ENCODE assay signal across 9 cellular contexts in genomic region chr2:231399853-231400667, GRCh38. TPM values are rescaled to one million over a fixed set of nuclear protein-coding genes. Genes with fewer than 3 reads are reported as not detected.
A peak's percentile ranks its signal among the peaks of the same experiment; 100 is the strongest.
DNase-seq lines count a peak whose midpoint lies in the region; ATAC-seq, FAIRE-seq and TF ChIP-seq lines count a peak whose summit lies in the region.
"Had no signal": no experiment of that assay in that cellular context is flagged by ENCODE, and none has a peak within 500 bp of the region (broad histone marks: within the 10 kb centered on the region; RNA-seq: fewer than 3 reads in every experiment).

No MANE protein-coding gene starts in this region.

- no peaks in the 10 kb centered on the region for H4K20me1 ChIP-seq in PC-9 (ENCODE audit: insufficient read depth)

- H3K36me3 Mint-ChIP-seq in Calu3 (ENCODE audit: insufficient read depth, unreplicated experiment): peaks cover 22% of the 10 kb centered on the region

- H3K27ac Mint-ChIP-seq in Calu3 (ENCODE audit: unreplicated experiment): no peak overlapping the region

- H3K27me3 ChIP-seq in PC-9 (ENCODE audit: insufficient read depth, low read depth) (no peaks in the 10 kb centered on the region), pancreas (no peaks in the 10 kb centered on the region)

- no peaks in the 10 kb centered on the region for H3K9me2 ChIP-seq in PC-9 (ENCODE audit: insufficient read depth)

- peaks cover 14% of the 10 kb centered on the region for H3K27me3 Mint-ChIP-seq in Calu3 (ENCODE audit: unreplicated experiment)

- TF ChIP-seq CTCF in Calu3 (IDR thresholded peaks at IDR 0.05; ENCODE audit: unreplicated experiment) (no peak), PC-9 (conservative IDR thresholded peaks at IDR 0.05) (peak; percentile 47; the same call in 1 of the 2 replicates), fibroblast of villous mesenchyme (IDR thresholded peaks at IDR 0.05; ENCODE audit: insufficient read depth, low read depth, low read length) (peak; percentile 15), pancreas (IDR thresholded peaks at IDR 0.05) (no peak), GM10248 (IDR thresholded peaks at IDR 0.05; ENCODE audit: control extremely low read depth, extremely low read depth, low read depth, missing control alignments) (no peak)

- no peak overlapping the region for H3K4me3 Mint-ChIP-seq in Calu3 (ENCODE audit: low read depth, unreplicated experiment)

- H3K27ac ChIP-seq in PC-9: peak overlapping the region; percentile 76
- peak overlapping the region; percentile 63 to 90 (median 70) for H3K27ac ChIP-seq in pancreas
- H3K27ac ChIP-seq: neutrophil had no signal

- WGBS in pancreas, 2 donors: 14 to 16% methylated on average over 11 to 12 of the region's 12 CpGs

- CTCF ChIA-PET in Calu3 (lab: Charles Lee): interaction anchor here (0.6 to 1.8 kb wide), 11 partner anchors 9 to 470 kb away, joined by 3 to 20 read pairs (median 3); no protein-coding TSS in a partner anchor
- CTCF ChIA-PET in PC-9 (lab: Charles Lee): interaction anchor here (0.6 to 1.6 kb wide), 12 partner anchors 14 to 978 kb away, joined by 3 to 12 read pairs (median 4); no protein-coding TSS in a partner anchor
- CTCF ChIA-PET in GM10248 (lab: Yijun Ruan, JAX): interaction anchor here (0.7 to 2.6 kb wide), 15 partner anchors 8 to 399 kb away, joined by 3 to 22 read pairs (median 5); no protein-coding TSS in a partner anchor

- H3K9me3 Mint-ChIP-seq in Calu3 (ENCODE audit: low read depth, unreplicated experiment): no peaks in the 10 kb centered on the region

- H3K36me3 ChIP-seq in PC-9 (ENCODE audit: low read depth) (no peaks in the 10 kb centered on the region), pancreas (peaks cover 0 to 15% (median 0%) of the 10 kb centered on the region in 3 donors)

- peaks cover 46% of the 10 kb centered on the region for H3K4me1 Mint-ChIP-seq in Calu3 (ENCODE audit: low read depth, unreplicated experiment)

- peaks cover 10% of the 10 kb centered on the region for H3F3A ChIP-seq in PC-9 (ENCODE audit: insufficient read depth, low read depth)

- FAIRE-seq in pancreas (lab: Jason Lieb, UNC): no peak

- H3K9me3 ChIP-seq in PC-9 (ENCODE audit: insufficient read depth, low read depth): no peaks in the 10 kb centered on the region
- no peaks in the 10 kb centered on the region for H3K9me3 ChIP-seq in pancreas
- H3K9me3 ChIP-seq: neutrophil had no signal

- intact Hi-C loops in Calu3 (cut with micrococcal nuclease; ENCODE audit: unreplicated experiment) (no loop called here), PC-9 (cut with micrococcal nuclease; ENCODE audit: unreplicated experiment) (loop anchor here (1.0 to 5.0 kb wide), 2 partner anchors 53 to 103 kb away; no protein-coding TSS in a partner anchor), pancreas (cut with DNase I) (no loop called here)

- ATAC-seq in pancreas (peak; percentile 70 to 76 (median 76)), GM18868 (IDR thresholded peaks at IDR 0.05; ENCODE audit: unreplicated experiment) (no peak), GM21576 (IDR thresholded peaks at IDR 0.05; ENCODE audit: unreplicated experiment) (no peak)

- DNase-seq in Calu3 (peak; percentile 41), PC-9 (peak; percentile 68 to 70), fibroblast of villous mesenchyme (ENCODE audit: low read depth) (peak; percentile 13), pancreas (peak; percentile 59 to 89 (median 72)), GM10248 (ENCODE audit: extremely low spot score) (no peak)
- DNase-seq in activated CD4-positive, alpha-beta T cell treated with anti-CD3 and anti-CD28 coated beads, Interleukin-2, amount 50 U/mL, for 1 hour: no peak

- H3K79me2 ChIP-seq in PC-9 (ENCODE audit: low read depth): peaks cover 9% of the 10 kb centered on the region

- H3K4me3 ChIP-seq in PC-9 (peak overlapping the region; percentile 13; the same call in 1 of the 2 replicates), fibroblast of villous mesenchyme (ENCODE audit: low read depth, low read length) (no peak overlapping the region), pancreas (peak overlapping the region in 2 of 4 donors; percentile 9 to 10)

- peak overlapping the region; percentile 48 for H2AFZ ChIP-seq in PC-9

- TSS peak; percentile 29 for BruUV-seq in Calu3 (replicated peaks; lab: Mats Ljungman, UMichigan)
- BruUV-seq in PC-9 (replicated peaks; lab: Mats Ljungman, UMichigan): TSS peak; percentile 11

- POLR2A ChIA-PET in PC-9 (lab: Charles Lee; ENCODE audit: unreplicated experiment) (interaction anchor here (0.5 to 0.7 kb wide), 4 partner anchors 22 to 390 kb away, joined by 3 to 9 read pairs (median 4); no protein-coding TSS in a partner anchor), GM10248 (lab: Yijun Ruan, JAX) (interaction anchor here (0.5 to 1.3 kb wide), 2 partner anchors 52 to 64 kb away, joined by 3 to 7 read pairs; partner anchors contain the start of gene NCL)

- H3K4me2 ChIP-seq in PC-9: peak overlapping the region; percentile 76

- H3K4me1 ChIP-seq in PC-9 (replicated peaks; ENCODE audit: insufficient read depth) (peaks cover 38% of the 10 kb centered on the region), pancreas (peaks cover 19 to 47% (median 39%) of the 10 kb centered on the region in 3 donors)

RNA-seq across cellular contexts. Expression of gene B3GNT7, which starts 4.5 kb away (rescaled TPM):
- 8.9 and 14.4 TPM in 2 replicates for total RNA-seq in Calu3 (2022)
- 14.0 and 25.8 TPM in 2 replicates for total RNA-seq in PC-9 (2021)
- 0.43 and 0.64 TPM in 2 replicates for total RNA-seq in fibroblast of villous mesenchyme
- total RNA-seq in pancreas: 10 to 100 TPM in 5 of 6 donors, 1 to 10 TPM in 1; 9.9 to 34.5 (median 15.2) TPM
- polyA plus RNA-seq in pancreas: 1 to 10 TPM; 5.6 to 8.4 TPM

Comparison
In these comparisons a context has a peak if more than half of its experiments do, and no peak if none do; other contexts are left out.
1. DNase-seq: peak in Calu3 (single experiment), PC-9 (2 of 2), fibroblast of villous mesenchyme (single experiment) and pancreas (6 of 6); none in GM10248 (single experiment) and activated CD4-positive, alpha-beta T cell treated with anti-CD3 and anti-CD28 coated beads, Interleukin-2, amount 50 U/mL, for 1 hour (single experiment).
2. CTCF ChIP-seq: peak in PC-9 (single experiment) and fibroblast of villous mesenchyme (single experiment); none in Calu3 (single experiment), pancreas (0 of 4) and GM10248 (single experiment).
3. ATAC-seq: peak in pancreas (4 of 4); none in GM18868 (single experiment) and GM21576 (single experiment).